In genomic region chr18:2672410-2672809, GRCh38 we compare ENCODE assay signal across 1 cellular context.
TF ChIP-seq lines count a peak whose summit lies in the region.

No MANE protein-coding gene starts in this region.

TF ChIP-seq in K562, 482 proteins besides CTCF, POLR2A, EP300 and RAD21:
- TF ChIP-seq ZBTB11 (CRISPR knock-in tag; IDR thresholded peaks at IDR 0.05): 0 out of 6 replicates have a peak, but pooled peaks of 1 of the 3 experiments have one; percentile 45
- no peak for TF ChIP-seq TRIM24 (IDR thresholded peaks at IDR 0.05)
- TF ChIP-seq ZNF277 (CRISPR knock-in tag; IDR thresholded peaks at IDR 0.05; ENCODE audit: borderline replicate concordance): peak; percentile 93; the same call in 1 of the 2 replicates
